ENCODE assay signal across 1 cellular context in the genomic region with DNA sequence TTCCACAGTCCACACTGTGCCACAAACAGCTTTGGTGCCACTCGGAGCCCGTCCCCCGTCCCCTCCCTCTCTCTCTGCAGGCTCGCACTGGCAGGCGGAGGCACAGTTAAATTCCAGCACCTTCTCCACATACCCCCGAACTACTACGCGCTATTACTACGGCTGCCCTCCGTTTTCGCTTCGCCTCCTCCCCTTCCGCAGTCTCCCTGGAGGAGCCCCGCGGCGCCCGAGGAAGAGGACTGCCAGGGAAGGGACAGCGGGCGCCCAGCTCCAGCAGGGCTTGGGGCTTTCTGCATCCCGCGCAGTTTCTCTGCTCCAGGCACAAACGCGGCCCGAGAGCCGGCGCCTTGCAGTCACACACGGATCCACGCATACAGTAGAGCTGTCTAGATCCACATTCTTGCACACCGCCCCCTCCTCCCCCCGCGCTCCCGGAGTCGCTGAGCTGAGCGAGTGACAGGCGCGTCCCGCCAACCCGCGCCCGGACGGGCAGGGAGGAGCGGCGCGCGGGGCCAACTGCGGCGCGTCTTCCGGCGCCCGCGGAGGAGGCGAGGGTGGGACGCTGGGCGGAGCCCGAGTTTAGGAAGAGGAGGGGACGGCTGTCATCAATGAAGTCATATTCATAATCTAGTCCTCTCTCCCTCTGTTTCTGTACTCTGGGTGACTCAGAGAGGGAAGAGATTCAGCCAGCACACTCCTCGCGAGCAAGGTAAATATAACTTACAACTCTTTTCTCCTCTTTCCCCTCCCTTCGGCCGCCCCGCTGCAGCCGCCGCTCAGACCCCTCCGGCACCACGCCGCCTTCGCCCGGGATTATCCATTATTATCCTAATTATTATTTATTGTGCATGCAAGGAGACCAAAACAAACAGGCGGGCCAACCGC.
TF ChIP-seq lines count a peak whose summit lies in the region.

A gene (plus strand): TSS at position 652 of the 885 bp plus-strand sequence. CDS start 13,676 bp downstream, outside the sequence.

TF ChIP-seq in GM23338, 12 proteins besides CTCF, POLR2A, EP300 and RAD21 (continued from another document):
- no peak for TF ChIP-seq JUNB (IDR thresholded peaks at IDR 0.05; ENCODE audit: unreplicated experiment)
